ENCODE assay signal across 8 cellular contexts in the genomic region with DNA sequence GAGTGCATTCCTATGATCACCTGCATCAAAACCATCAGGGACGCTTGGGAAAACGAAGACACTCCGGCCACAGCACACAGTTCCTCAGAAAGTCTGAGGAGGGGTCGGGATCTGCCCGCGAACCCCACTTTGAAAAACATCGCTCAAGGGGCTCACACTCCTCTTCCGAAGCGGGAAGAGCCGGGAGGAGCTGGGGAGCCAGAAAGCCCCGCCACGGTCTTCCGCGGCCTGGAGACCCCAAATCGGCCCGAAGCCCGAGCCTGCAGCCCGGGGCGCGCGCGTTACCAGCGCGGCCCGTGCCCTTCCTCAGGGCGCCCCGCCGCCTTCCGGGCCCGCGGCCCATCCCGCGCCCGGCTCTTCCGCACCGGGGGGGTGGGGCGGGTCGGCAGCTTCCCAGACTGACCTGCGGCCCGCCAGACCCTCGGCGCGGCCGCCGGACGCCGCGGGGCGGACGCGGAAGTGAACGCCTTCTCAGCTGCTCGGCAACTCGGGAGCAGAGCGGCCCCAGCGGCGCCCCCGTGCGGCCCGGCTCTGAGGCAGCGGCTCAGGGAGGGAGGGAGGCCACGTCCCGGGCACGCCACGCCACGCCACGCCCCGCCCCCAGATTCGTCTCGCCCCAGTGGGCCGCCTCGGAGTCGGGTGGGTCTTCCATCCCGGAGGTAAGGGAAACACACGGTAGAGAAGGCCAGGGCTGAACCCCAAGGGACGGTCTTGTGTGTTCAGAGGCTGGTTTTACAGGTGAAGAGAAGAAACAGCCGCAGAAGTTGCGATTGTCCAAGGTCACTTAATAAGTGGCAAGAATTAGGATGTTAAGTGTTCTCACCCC. TPM values are rescaled to one million over a fixed set of nuclear protein-coding genes. Genes with fewer than 3 reads are reported as not detected.
DNase-seq lines count a peak whose midpoint lies in the region; ATAC-seq and TF ChIP-seq lines count a peak whose summit lies in the region.

A gene (minus strand): TSS at position 461 of the 826 bp plus-strand sequence. CDS start 3,052 bp downstream, outside the sequence.

- DNase-seq in Ammon's horn (ENCODE audit: low spot score) = peak; percentile 94
- DNase-seq in NCI-H510A (lab: John Stamatoyannopoulos, UW) = peak; percentile 66
- peak; percentile 86 to 89 for DNase-seq in activated CD4-positive, alpha-beta T cell treated with anti-CD3 and anti-CD28 coated beads for 24 hours (ENCODE audit: low read depth in 2 of 2)
- peak; percentile 96 for DNase-seq in cerebellum (ENCODE audit: low spot score)
- DNase-seq in kidney epithelial cell (ENCODE audit: low read depth) = peak; percentile 50
- peak; percentile 78 to 89 for DNase-seq in stimulated activated CD4-positive, alpha-beta T cell treated with anti-CD3 and anti-CD28 coated beads, Interleukin-15, amount 100 ng/mL, for 48 hours (ENCODE audit: low read depth in 2 of 2)

- ATAC-seq in GM19035 (IDR thresholded peaks at IDR 0.05; ENCODE audit: unreplicated experiment) (peak; percentile 98), HG03342 (IDR thresholded peaks at IDR 0.05; ENCODE audit: unreplicated experiment) (peak; percentile 98)

- peak; percentile 39 for TF ChIP-seq CTCF in kidney epithelial cell (IDR thresholded peaks at IDR 0.05; ENCODE audit: insufficient read depth, low read length, poor library complexity, severe bottlenecking)

- H3K4me3 ChIP-seq in kidney epithelial cell (ENCODE audit: low read depth, low read length) = peak within 1 kb of the TSS; percentile 81

- no peaks in the 10 kb centered on the region for H3K36me3 ChIP-seq in kidney epithelial cell (ENCODE audit: control insufficient read depth, insufficient read depth, low read length)

- H3K27me3 ChIP-seq in kidney epithelial cell (ENCODE audit: control insufficient read depth, insufficient read depth, low read length) = peaks cover 2% of the 10 kb centered on the region

RNA-seq across cellular contexts. Expression of the gene that starts here (rescaled TPM):
- total RNA-seq in cerebellum (8.3 TPM), kidney epithelial cell (12.2 and 15.3 TPM in 2 replicates)

Comparison
In these comparisons a context has a peak if more than half of its experiments do, and no peak if none do; other contexts are left out.
1. Peak in every context shown above with its lines: DNase-seq, ATAC-seq and H3K4me3 ChIP-seq.